Comparison of ENCODE assay signal across 25 cellular contexts in genomic region chrX:19354625-19355024, GRCh38.
"Had no signal": no experiment of that assay in that cellular context is flagged by ENCODE, and none has a peak within 500 bp of the region (broad histone marks: within the 10 kb centered on the region; RNA-seq: fewer than 3 reads in every experiment).

No MANE protein-coding gene starts in this region.

- H3K27ac ChIP-seq: brain microvascular endothelial cell, epithelial cell of prostate, esophagus squamous epithelium, gastroesophageal sphincter, WERI-Rb-1 had no signal

- H3K4me3 ChIP-seq: esophagus squamous epithelium, gastroesophageal sphincter had no signal

- H3K9me3 ChIP-seq: esophagus squamous epithelium, gastroesophageal sphincter had no signal

- H3K4me1 ChIP-seq: esophagus squamous epithelium, gastroesophageal sphincter had no signal

- H3K27me3 ChIP-seq: brain microvascular endothelial cell, esophagus squamous epithelium, gastroesophageal sphincter had no signal

- ATAC-seq: activated CD4-positive, CD25-positive, alpha-beta regulatory T cell treated with anti-CD3 and anti-CD28 coated beads, Interleukin-2, amount 50 U/mL, for 24 hours; activated CD8-positive, alpha-beta T cell treated with anti-CD3 and anti-CD28 coated beads for 36 hours; activated T-cell treated with anti-CD3 and anti-CD28 coated beads, Interleukin-2, amount 50 U/mL, for 4 hours; activated T-helper 17 cell treated with anti-CD3 and anti-CD28 coated beads, Interleukin-2, amount 50 U/mL, for 72 hours; gastroesophageal sphincter; T-helper 17 cell had no signal

- DNase-seq: activated B cell treated with CpG ODN at 0.5 μM for 24 hours; activated CD4-positive, alpha-beta T cell treated with anti-CD3 and anti-CD28 coated beads for 48 hours; activated CD4-positive, alpha-beta T cell treated with anti-CD3 and anti-CD28 coated beads, Interleukin-2, amount 50 U/mL, for 1 hour; activated CD4-positive, alpha-beta T cell treated with anti-CD3 and anti-CD28 coated beads, Interleukin-2, amount 50 U/mL, for 48 hours; activated CD8-positive, alpha-beta memory T cell treated with anti-CD3 and anti-CD28 coated beads for 24 hours; activated CD8-positive, alpha-beta T cell treated with anti-CD3 and anti-CD28 coated beads for 36 hours; activated effector memory CD4-positive, alpha-beta T cell treated with Interleukin-2 at 50 U/mL for 16 hours; activated gamma-delta T cell treated with Interleukin-2 at 50 U/mL for 16 hours; activated naive CD4-positive, alpha-beta T cell treated with anti-CD3 and anti-CD28 coated beads, Interleukin-2, amount 50 U/mL, for 16 hours; activated naive CD4-positive, alpha-beta T cell treated with Interleukin-2 at 50 U/mL for 16 hours; activated T-cell treated with anti-CD3 and anti-CD28 coated beads, Interleukin-2, amount 50 U/mL, for 4 hours; amniotic stem cell; brain microvascular endothelial cell; cortex of kidney; effector CD8-positive, alpha-beta T cell; esophagus squamous epithelium; foreskin melanocyte; T-helper 1 cell; T-helper 17 cell; T1000; WERI-Rb-1 had no signal
